In genomic region chr20:63966944-63967322, GRCh38 we compare ENCODE assay signal across 17 cellular contexts. TPM values are rescaled to one million over a fixed set of nuclear protein-coding genes. Genes with fewer than 3 reads are reported as not detected.
DNase-seq lines count a peak whose midpoint lies in the region; ATAC-seq, FAIRE-seq and TF ChIP-seq lines count a peak whose summit lies in the region.
"Had no signal": no experiment of that assay in that cellular context is flagged by ENCODE, and none has a peak within 500 bp of the region (broad histone marks: within the 10 kb centered on the region; RNA-seq: fewer than 3 reads in every experiment).

No MANE protein-coding gene starts in this region.

- no peak for ATAC-seq in K562

- TF ChIP-seq RAD21 in K562 (CRISPR knock-in tag; conservative IDR thresholded peaks at IDR 0.05 in 1 of 2, IDR thresholded peaks at IDR 0.05 in 1 of 2): no peak

- BruUV-seq in K562 (replicated peaks; lab: Mats Ljungman, UMichigan): no TSS peak

- TF ChIP-seq CTCF in K562 (IDR thresholded peaks at IDR 0.05 in 2 of 3, conservative IDR thresholded peaks at IDR 0.05 in 1 of 3; ENCODE audit: insufficient read depth in 2 of 3, low read depth in 1 of 3, low read length in 3 of 3): no peak
- TF ChIP-seq CTCF in osteoblast (IDR thresholded peaks at IDR 0.05; ENCODE audit: extremely low read depth, low read depth, low read length): no peak

- H3K9me3 ChIP-seq in K562 (replicated peaks; ENCODE audit: control insufficient read depth, insufficient read depth, low read depth, low read length) (no peaks in the 10 kb centered on the region), osteoblast (ENCODE audit: low read depth, low read length) (no peaks in the 10 kb centered on the region)
- H3K9me3 ChIP-seq: SJCRH30 had no signal

- no peak for FAIRE-seq in K562 (lab: Jason Lieb, UNC)

- H3K4me3 ChIP-seq in K562 (no peak overlapping the region), osteoblast (ENCODE audit: insufficient read depth, low read length) (no peak overlapping the region)
- H3K4me3 ChIP-seq: SJCRH30 had no signal

- no peak overlapping the region for H3K27ac ChIP-seq in K562 (ENCODE audit: extremely low read depth, low read depth, low read length)
- no peak overlapping the region for H3K27ac ChIP-seq in osteoblast (ENCODE audit: low read depth, low read length)
- H3K27ac ChIP-seq: SJCRH30 had no signal

- in situ Hi-C loops in K562 (cut with MboI): no loop called here

- no peak for TF ChIP-seq POLR2A in K562 (conservative IDR thresholded peaks at IDR 0.05)

- H3K27me3 ChIP-seq in K562 (ENCODE audit: control insufficient read depth in 2 of 2, insufficient read depth in 2 of 2, low read length in 2 of 2) (no peaks in the 10 kb centered on the region), osteoblast (ENCODE audit: insufficient read depth, low read length) (no peaks in the 10 kb centered on the region)

- TF ChIP-seq EP300 in K562 (IDR thresholded peaks at IDR 0.05; ENCODE audit: low read length): no peak

- H3K79me2 ChIP-seq in K562 (ENCODE audit: control insufficient read depth, insufficient read depth, low read length): peaks cover 21% of the 10 kb centered on the region
- H3K79me2 ChIP-seq in osteoblast (ENCODE audit: insufficient read depth, low read length): peaks cover 9% of the 10 kb centered on the region

- H3K9me1 ChIP-seq in K562 (ENCODE audit: control insufficient read depth, insufficient read depth, low read length): no peaks in the 10 kb centered on the region

- H2AFZ ChIP-seq in K562 (ENCODE audit: low read depth, low read length): no peak overlapping the region
- no peak overlapping the region for H2AFZ ChIP-seq in osteoblast (ENCODE audit: low read length)

- H3K36me3 ChIP-seq in K562 (ENCODE audit: control insufficient read depth, insufficient read depth, low read length): peaks cover 54% of the 10 kb centered on the region; the same call in 2 of the 3 replicates
- peaks cover 27% of the 10 kb centered on the region for H3K36me3 ChIP-seq in osteoblast (ENCODE audit: insufficient read depth, low read length)

- peak overlapping the region in 1 of 2 experiments; percentile 69; a peak in 1 of 4 replicates for H3K9ac ChIP-seq in K562 (ENCODE audit: insufficient read depth in 1 of 2, low read depth in 2 of 2, low read length in 2 of 2)

- CTCF ChIA-PET in K562 (lab: Yijun Ruan, JAX; ENCODE audit: low intra/inter-chr PET ratio): no interaction called here

- intact Hi-C loops in K562 (cut with micrococcal nuclease): no loop called here

- POLR2A ChIA-PET in K562 (lab: Yijun Ruan, JAX): interaction anchor here (0.5 to 1.7 kb wide), 4 partner anchors 11 to 507 kb away, joined by 3 to 9 read pairs (median 4); partner anchors contain the start of genes PRPF6 and UCKL1

- WGBS in K562 (ENCODE audit: insufficient coverage, low coverage, missing lambda C conversion rate): 93% methylated on average over 11 of the region's 13 CpGs

- H3K4me1 ChIP-seq in K562 (replicated peaks in 1 of 2; ENCODE audit: control insufficient read depth in 2 of 2, insufficient read depth in 2 of 2, low read length in 2 of 2) (peaks cover 10 to 51% of the 10 kb centered on the region in 2 experiments), osteoblast (ENCODE audit: insufficient read depth, low read length) (peaks cover 14% of the 10 kb centered on the region)

- H3K4me2 ChIP-seq in K562 (ENCODE audit: insufficient read depth, low read length) (no peak overlapping the region), osteoblast (ENCODE audit: insufficient read depth, low read length) (no peak overlapping the region)

- H4K20me1 ChIP-seq in K562 (replicated peaks; ENCODE audit: control insufficient read depth, insufficient read depth, low read length): no peaks in the 10 kb centered on the region
- peaks cover 3% of the 10 kb centered on the region for H4K20me1 ChIP-seq in osteoblast (ENCODE audit: insufficient read depth, low read length)

- peak; percentile 1 for DNase-seq in stimulated activated CD4-positive, alpha-beta T cell treated with anti-CD3 and anti-CD28 coated beads, Interleukin-4, amount 100 ng/mL, for 1 hour
- DNase-seq in stimulated activated CD4-positive, alpha-beta T cell treated with anti-CD3 and anti-CD28 coated beads, Interleukin-12 subunit alpha, Interleukin-12 subunit beta, amount 100 ng/mL, for 4 hours: no peak
- DNase-seq in K562 (ENCODE audit: extremely low read depth in 1 of 4, low spot score in 3 of 4) (no peak), osteoblast (ENCODE audit: insufficient read length, low spot score, missing footprints) (peak; percentile 81), SW480 (ENCODE audit: low spot score) (no peak), ecto neural progenitor cell (ENCODE audit: low spot score) (no peak), NCI-H524 treated with DMSO at 0.1 percent for 48 hours (lab: John Stamatoyannopoulos, UW) (no peak)
- DNase-seq: Calu3; CD4-positive, alpha-beta memory T cell; HCEC 1CT; NCI-H1105 treated with DMSO at 0.1 percent for 48 hours; NCI-H1694 treated with DMSO at 0.1 percent for 48 hours; NCI-H2107; NCI-H69; OCI-M1; SJCRH30 had no signal

RNA-seq across cellular contexts. Expression of gene ZNF512B, which starts 2.8 kb away (rescaled TPM):
- 14.5 and 45.8 TPM in 2 replicates for total RNA-seq in K562 (2011; cell fraction: chromatin; rRNA removed; ENCODE audit: low replicate concordance)
- 23.8 and 25.5 TPM in 2 replicates for total RNA-seq in K562 (2011; cell fraction: nucleolus; rRNA removed)
- 15.2 and 19.3 TPM in 2 replicates for total RNA-seq in K562 (2011; cell fraction: nucleoplasm; rRNA removed)
- 13.5 and 17.2 TPM in 2 replicates for total RNA-seq in K562 (2014; rRNA removed)
- total RNA-seq in K562 (2014; rRNA removed; fragmentation: Illumina TruSeq; extraction: Trizol): 3.2 and 3.8 TPM in 2 replicates
- 11.2 and 11.3 TPM in 2 replicates for total RNA-seq in K562 (2015; rRNA removed; fragmentation: Illumina TruSeq; extraction: Trizol)
- total RNA-seq in K562 (2021): 24.9 and 27.8 TPM in 2 replicates
- polyA plus RNA-seq in K562 (2011; rRNA removed): 3.9 and 4.2 TPM in 2 replicates
- polyA plus RNA-seq in K562 (2011; cell fraction: cytosol; rRNA removed): 4.1 and 9.7 TPM in 2 replicates
- polyA plus RNA-seq in K562 (2011; cell fraction: nucleus; rRNA removed): 29.4 and 48.2 TPM in 2 replicates
- polyA plus RNA-seq in K562 (2012): 14.3 and 16.2 TPM in 2 replicates
- polyA plus RNA-seq in K562 (2014; fragmentation: Illumina TruSeq; extraction: Trizol): 8.2 and 14.9 TPM in 2 replicates
- polyA plus RNA-seq in K562 (2014; fragmentation: Nextera tagmentation; extraction: Ambion mirVana): under 1 TPM; 0.01 to 0.03 TPM
- polyA plus RNA-seq in K562 (2014; rRNA removed): 13.0 and 16.5 TPM in 2 replicates
- 1.1 and 2.7 TPM in 2 replicates for polyA minus RNA-seq in K562 (2011; rRNA and poly(A)+ RNA removed)
- 6.3 and 8.5 TPM in 2 replicates for polyA minus RNA-seq in K562 (2011; cell fraction: cytosol; rRNA and poly(A)+ RNA removed)
- polyA minus RNA-seq in K562 (2011; cell fraction: nucleus; rRNA and poly(A)+ RNA removed): 6.7 and 6.9 TPM in 2 replicates
- total RNA-seq in osteoblast: 12.1 and 14.5 TPM in 2 replicates

RNA-seq across cellular contexts. Expression of gene UCKL1, which starts 10.7 kb away (rescaled TPM):
- 103 and 254 TPM in 2 replicates for total RNA-seq in K562 (2011; cell fraction: chromatin; rRNA removed; ENCODE audit: low replicate concordance)
- total RNA-seq in K562 (2011; cell fraction: nucleolus; rRNA removed): 128 and 153 TPM in 2 replicates
- 102 and 113 TPM in 2 replicates for total RNA-seq in K562 (2011; cell fraction: nucleoplasm; rRNA removed)
- total RNA-seq in K562 (2014; rRNA removed) (28.5 and 36.8 TPM in 2 replicates), K562 (2014; rRNA removed; fragmentation: Illumina TruSeq; extraction: Trizol) (7.9 and 10.8 TPM in 2 replicates), K562 (2015; rRNA removed; fragmentation: Illumina TruSeq; extraction: Trizol) (21.5 and 24.1 TPM in 2 replicates), K562 (2021) (46.1 and 52.8 TPM in 2 replicates), osteoblast (21.0 and 23.9 TPM in 2 replicates)
- polyA plus RNA-seq in K562 (2011; rRNA removed) (26.9 and 40.4 TPM in 2 replicates), K562 (2014; fragmentation: Illumina TruSeq; extraction: Trizol) (24.2 and 36.6 TPM in 2 replicates), K562 (2014; fragmentation: Nextera tagmentation; extraction: Ambion mirVana) (1 to 10 TPM; 3.1 to 6.6 TPM), K562 (2014; rRNA removed) (49.0 and 57.1 TPM in 2 replicates)
- 35.2 and 67.5 TPM in 2 replicates for polyA plus RNA-seq in K562 (2011; cell fraction: cytosol; rRNA removed)
- polyA plus RNA-seq in K562 (2011; cell fraction: nucleus; rRNA removed): 185 and 221 TPM in 2 replicates
- polyA plus RNA-seq in K562 (2012): 35.3 and 54.9 TPM in 2 replicates
- 14.0 and 18.9 TPM in 2 replicates for polyA minus RNA-seq in K562 (2011; rRNA and poly(A)+ RNA removed)
- polyA minus RNA-seq in K562 (2011; cell fraction: cytosol; rRNA and poly(A)+ RNA removed): 20.3 and 21.6 TPM in 2 replicates
- 40.1 and 51.8 TPM in 2 replicates for polyA minus RNA-seq in K562 (2011; cell fraction: nucleus; rRNA and poly(A)+ RNA removed)

RNA-seq across cellular contexts. Expression of gene SAMD10, which starts 12.5 kb away (rescaled TPM):
- 3.5 and 12.3 TPM in 2 replicates for total RNA-seq in K562 (2011; cell fraction: chromatin; rRNA removed; ENCODE audit: low replicate concordance)
- 7.8 and 11.8 TPM in 2 replicates for total RNA-seq in K562 (2011; cell fraction: nucleolus; rRNA removed)
- total RNA-seq in K562 (2011; cell fraction: nucleoplasm; rRNA removed): 5.1 and 7.5 TPM in 2 replicates
- 4.8 and 9.8 TPM in 2 replicates for total RNA-seq in K562 (2014; rRNA removed)
- 0.95 and 1.1 TPM in 2 replicates for total RNA-seq in K562 (2014; rRNA removed; fragmentation: Illumina TruSeq; extraction: Trizol)
- 3.5 and 4.8 TPM in 2 replicates for total RNA-seq in K562 (2015; rRNA removed; fragmentation: Illumina TruSeq; extraction: Trizol)
- total RNA-seq in K562 (2021): 12.1 and 15.2 TPM in 2 replicates
- 3.9 and 6.8 TPM in 2 replicates for polyA plus RNA-seq in K562 (2011; rRNA removed)
- polyA plus RNA-seq in K562 (2011; cell fraction: cytosol; rRNA removed): 4.6 and 19.2 TPM in 2 replicates
- polyA plus RNA-seq in K562 (2011; cell fraction: nucleus; rRNA removed): 35.1 and 67.7 TPM in 2 replicates
- 15.0 and 18.1 TPM in 2 replicates for polyA plus RNA-seq in K562 (2012)
- polyA plus RNA-seq in K562 (2014; fragmentation: Illumina TruSeq; extraction: Trizol): 6.0 and 9.6 TPM in 2 replicates
- under 1 TPM; 0.37 to 0.52 TPM for polyA plus RNA-seq in K562 (2014; fragmentation: Nextera tagmentation; extraction: Ambion mirVana)
- polyA plus RNA-seq in K562 (2014; rRNA removed): 11.4 and 12.4 TPM in 2 replicates
- polyA minus RNA-seq in K562 (2011; rRNA and poly(A)+ RNA removed): 0.45 and 0.67 TPM in 2 replicates
- polyA minus RNA-seq in K562 (2011; cell fraction: cytosol; rRNA and poly(A)+ RNA removed): 5.6 and 6.4 TPM in 2 replicates
- polyA minus RNA-seq in K562 (2011; cell fraction: nucleus; rRNA and poly(A)+ RNA removed): 2.4 and 3.0 TPM in 2 replicates
- total RNA-seq in osteoblast: 0.59 and 1.4 TPM in 2 replicates
- total RNA-seq: G401, SJCRH30 had no signal

RNA-seq across cellular contexts. Expression of gene PRPF6, which starts 14.0 kb away (rescaled TPM):
- total RNA-seq in K562 (2011; cell fraction: chromatin; rRNA removed; ENCODE audit: low replicate concordance): 43.5 and 79.2 TPM in 2 replicates
- 37.2 and 37.9 TPM in 2 replicates for total RNA-seq in K562 (2011; cell fraction: nucleolus; rRNA removed)
- total RNA-seq in K562 (2011; cell fraction: nucleoplasm; rRNA removed): 25.8 and 34.6 TPM in 2 replicates
- total RNA-seq in K562 (2014; rRNA removed): 59.9 and 65.9 TPM in 2 replicates
- 37.1 and 45.0 TPM in 2 replicates for total RNA-seq in K562 (2014; rRNA removed; fragmentation: Illumina TruSeq; extraction: Trizol)
- total RNA-seq in K562 (2015; rRNA removed; fragmentation: Illumina TruSeq; extraction: Trizol): 69.1 and 70.2 TPM in 2 replicates
- 79.5 and 83.2 TPM in 2 replicates for total RNA-seq in K562 (2021)
- polyA plus RNA-seq in K562 (2011; rRNA removed): 31.9 and 38.8 TPM in 2 replicates
- polyA plus RNA-seq in K562 (2011; cell fraction: cytosol; rRNA removed): 31.0 and 31.9 TPM in 2 replicates
- polyA plus RNA-seq in K562 (2011; cell fraction: nucleus; rRNA removed): 33.2 and 38.3 TPM in 2 replicates
- polyA plus RNA-seq in K562 (2012): 64.7 and 71.3 TPM in 2 replicates
- 65.2 and 68.2 TPM in 2 replicates for polyA plus RNA-seq in K562 (2014; fragmentation: Illumina TruSeq; extraction: Trizol)
- 1 to 10 TPM; 4.2 to 4.3 TPM for polyA plus RNA-seq in K562 (2014; fragmentation: Nextera tagmentation; extraction: Ambion mirVana)
- 53.9 and 60.5 TPM in 2 replicates for polyA plus RNA-seq in K562 (2014; rRNA removed)
- 43.7 and 45.2 TPM in 2 replicates for polyA minus RNA-seq in K562 (2011; rRNA and poly(A)+ RNA removed)
- polyA minus RNA-seq in K562 (2011; cell fraction: cytosol; rRNA and poly(A)+ RNA removed): 40.1 and 44.7 TPM in 2 replicates
- 16.3 and 25.7 TPM in 2 replicates for polyA minus RNA-seq in K562 (2011; cell fraction: nucleus; rRNA and poly(A)+ RNA removed)
- 47.1 and 56.1 TPM in 2 replicates for total RNA-seq in osteoblast

Comparison
In these comparisons a context has a peak if more than half of its experiments do, and no peak if none do; other contexts are left out.
1. DNase-seq: peak in stimulated activated CD4-positive, alpha-beta T cell treated with anti-CD3 and anti-CD28 coated beads, Interleukin-4, amount 100 ng/mL, for 1 hour (single experiment) and osteoblast (single experiment); none in stimulated activated CD4-positive, alpha-beta T cell treated with anti-CD3 and anti-CD28 coated beads, Interleukin-12 subunit alpha, Interleukin-12 subunit beta, amount 100 ng/mL, for 4 hours (single experiment), K562 (0 of 4), SW480 (single experiment), ecto neural progenitor cell (single experiment) and NCI-H524 treated with DMSO at 0.1 percent for 48 hours (single experiment).